3 cellular contexts compared by ENCODE assay signal in the genomic region with DNA sequence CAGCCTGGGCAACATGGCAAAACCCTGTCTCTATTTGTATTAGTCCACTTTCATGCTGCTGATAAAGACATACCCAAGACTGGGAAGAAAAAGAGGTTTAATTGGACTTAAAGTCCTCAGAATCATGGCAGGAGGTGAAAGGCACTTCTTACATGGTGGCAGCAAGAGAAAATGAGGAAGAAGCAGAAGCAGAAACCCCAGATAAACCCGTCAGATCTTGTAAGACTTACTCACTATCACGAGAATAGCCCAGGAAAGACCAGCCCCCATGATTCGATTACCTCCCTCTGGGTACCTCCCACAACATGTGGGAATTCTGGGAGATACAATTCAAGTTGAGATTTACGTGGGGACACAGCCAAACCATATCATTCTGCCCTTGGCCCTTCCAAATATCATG. TPM values are rescaled to one million over a fixed set of nuclear protein-coding genes. Genes with fewer than 3 reads are reported as not detected.
"Had no signal": no experiment of that assay in that cellular context is flagged by ENCODE, and none has a peak within 500 bp of the region (broad histone marks: within the 10 kb centered on the region; RNA-seq: fewer than 3 reads in every experiment).

No MANE protein-coding gene starts in this region.

RNA-seq across cellular contexts. Expression of a gene that starts 23.0 kb away (rescaled TPM):
- total RNA-seq: H9, HT-29 had no signal
- polyA plus RNA-seq: H1 had no signal
